In genomic region chr6:130583268-130583667, GRCh38 we compare ENCODE assay signal across 26 cellular contexts.
"Had no signal": no experiment of that assay in that cellular context is flagged by ENCODE, and none has a peak within 500 bp of the region (broad histone marks: within the 10 kb centered on the region; RNA-seq: fewer than 3 reads in every experiment).

No MANE protein-coding gene starts in this region.

- H3K9me3 ChIP-seq: ascending aorta, body of pancreas, SJSA1 had no signal

- H3K4me1 Mint-ChIP-seq: activated B cell treated with CpG ODN at 0.5 μM for 24 hours had no signal

- H3K27ac ChIP-seq: ascending aorta, body of pancreas, cardiac muscle cell, SJSA1 had no signal

- H3K27ac Mint-ChIP-seq: activated B cell treated with CpG ODN at 0.5 μM for 24 hours; activated CD4-positive, alpha-beta T cell treated with anti-CD3 and anti-CD28 coated beads, Interleukin-2, amount 10 ng/mL, durations not matched to agents 24 days and 14 days; activated CD8-positive, alpha-beta memory T cell treated with anti-CD3 and anti-CD28 coated beads, Interleukin-2, amount 10 ng/mL, durations not matched to agents 7 days and 5 days; activated naive CD4-positive, alpha-beta T cell treated with anti-CD3 and anti-CD28 coated beads, Interleukin-2, amount 50 U/mL, for 72 hours; activated naive CD8-positive, alpha-beta T cell treated with anti-CD3 and anti-CD28 coated beads, Interleukin-2, amount 50 U/mL, for 24 hours; activated T-cell treated with anti-CD3 and anti-CD28 coated beads, Interleukin-2, amount 50 U/mL, for 24 hours had no signal

- DNase-seq: activated B cell treated with CpG ODN at 0.5 μM for 24 hours; activated CD4-positive, alpha-beta T cell treated with anti-CD3 and anti-CD28 coated beads for 1 hour; activated CD4-positive, alpha-beta T cell treated with anti-CD3 and anti-CD28 coated beads, Interleukin-2, amount 10 ng/mL, durations not matched to agents 24 days and 14 days; activated CD4-positive, alpha-beta T cell treated with anti-CD3 and anti-CD28 coated beads, Interleukin-2, amount 50 U/mL, for 48 hours; activated CD8-positive, alpha-beta memory T cell treated with anti-CD3 and anti-CD28 coated beads, Interleukin-2, amount 10 ng/mL, durations not matched to agents 7 days and 5 days; activated effector memory CD4-positive, alpha-beta T cell treated with anti-CD3 and anti-CD28 coated beads, Interleukin-2, amount 50 U/mL, for 16 hours; activated naive CD4-positive, alpha-beta T cell treated with Interleukin-2 at 50 U/mL for 16 hours; activated naive CD8-positive, alpha-beta T cell treated with anti-CD3 and anti-CD28 coated beads, Interleukin-2, amount 50 U/mL, for 24 hours; activated T-cell treated with anti-CD3 and anti-CD28 coated beads, Interleukin-2, amount 50 U/mL, for 24 hours; amniotic stem cell; cerebellar nuclear complex; Karpas-422; NCI-H1417; NCI-H1694 treated with DMSO at 0.1 percent for 48 hours; NCI-H2081 treated with DMSO at 0.1 percent for 48 hours; NCI-H2227 treated with DMSO at 0.1 percent for 48 hours; NCI-H446 treated with DMSO at 0.1 percent for 48 hours; NCI-H524 treated with DMSO at 0.1 percent for 48 hours; SHP77; SW 1271 had no signal

- H3K36me3 ChIP-seq: ascending aorta, cardiac muscle cell, SJSA1 had no signal

- H3K4me1 ChIP-seq: ascending aorta, body of pancreas had no signal

- ATAC-seq: activated CD8-positive, alpha-beta memory T cell treated with anti-CD3 and anti-CD28 coated beads, Interleukin-2, amount 10 ng/mL, durations not matched to agents 7 days and 5 days; activated naive CD4-positive, alpha-beta T cell treated with anti-CD3 and anti-CD28 coated beads, Interleukin-2, amount 50 U/mL, for 72 hours; activated naive CD8-positive, alpha-beta T cell treated with anti-CD3 and anti-CD28 coated beads, Interleukin-2, amount 50 U/mL, for 24 hours; body of pancreas; SK-N-SH treated with all-trans-retinoic acid at 6 μM for 48 hours had no signal

- H3K4me3 ChIP-seq: ascending aorta, body of pancreas, cardiac muscle cell, SJSA1 had no signal

- H3K9me3 Mint-ChIP-seq: activated B cell treated with CpG ODN at 0.5 μM for 24 hours; activated naive CD8-positive, alpha-beta T cell treated with anti-CD3 and anti-CD28 coated beads, Interleukin-2, amount 50 U/mL, for 24 hours; activated T-cell treated with anti-CD3 and anti-CD28 coated beads, Interleukin-2, amount 50 U/mL, for 24 hours had no signal

- H3K27me3 Mint-ChIP-seq: activated CD4-positive, alpha-beta T cell treated with anti-CD3 and anti-CD28 coated beads, Interleukin-2, amount 10 ng/mL, durations not matched to agents 24 days and 14 days; activated CD8-positive, alpha-beta memory T cell treated with anti-CD3 and anti-CD28 coated beads, Interleukin-2, amount 10 ng/mL, durations not matched to agents 7 days and 5 days; activated T-cell treated with anti-CD3 and anti-CD28 coated beads, Interleukin-2, amount 50 U/mL, for 24 hours had no signal

- H3K27me3 ChIP-seq: ascending aorta, body of pancreas, cardiac muscle cell, SJSA1 had no signal

- H3K4me3 Mint-ChIP-seq: activated B cell treated with CpG ODN at 0.5 μM for 24 hours; activated CD4-positive, alpha-beta T cell treated with anti-CD3 and anti-CD28 coated beads, Interleukin-2, amount 10 ng/mL, durations not matched to agents 24 days and 14 days; activated CD8-positive, alpha-beta memory T cell treated with anti-CD3 and anti-CD28 coated beads, Interleukin-2, amount 10 ng/mL, durations not matched to agents 7 days and 5 days; activated naive CD8-positive, alpha-beta T cell treated with anti-CD3 and anti-CD28 coated beads, Interleukin-2, amount 50 U/mL, for 24 hours; activated T-cell treated with anti-CD3 and anti-CD28 coated beads, Interleukin-2, amount 50 U/mL, for 24 hours had no signal
